ENCODE assay signal across 28 cellular contexts in genomic region chr5:29197636-29198035, GRCh38.
DNase-seq lines count a peak whose midpoint lies in the region; ATAC-seq lines count a peak whose summit lies in the region.
"Had no signal": no experiment of that assay in that cellular context is flagged by ENCODE, and none has a peak within 500 bp of the region (broad histone marks: within the 10 kb centered on the region; RNA-seq: fewer than 3 reads in every experiment).

No MANE protein-coding gene starts in this region.

- no peak overlapping the region for H3K4me3 ChIP-seq in mesendoderm (ENCODE audit: low read length)
- H3K4me3 ChIP-seq: ascending aorta, GM12878, HAP-1, hepatocyte, left lung, right atrium auricular region, uterus had no signal

- no peak overlapping the region for H3K56ac ChIP-seq in mesendoderm (ENCODE audit: low read length)

- H3K27ac ChIP-seq in mesendoderm (ENCODE audit: low read depth, low read length) = no peak overlapping the region
- H3K27ac ChIP-seq: ascending aorta, epithelial cell of prostate, hepatocyte, left lung, right atrium auricular region, uterus had no signal

- WGBS in mesendoderm (ENCODE audit: extremely low coverage, insufficient coverage, low lambda C conversion rate) = no CpG with 5 or more reads among the region's 1 CpG

- no peak overlapping the region for H4K8ac ChIP-seq in mesendoderm (ENCODE audit: low read depth, low read length)

- no peaks in the 10 kb centered on the region for H3K4me1 ChIP-seq in mesendoderm (ENCODE audit: control insufficient read depth, low read depth, low read length)
- H3K4me1 ChIP-seq: ascending aorta, HAP-1, left lung, right atrium auricular region, uterus had no signal

- no peak overlapping the region for H3K23ac ChIP-seq in mesendoderm (ENCODE audit: low read length)

- no peaks in the 10 kb centered on the region for H3K79me2 ChIP-seq in mesendoderm (ENCODE audit: control insufficient read depth, insufficient read depth, low read length)
- H3K79me2 ChIP-seq: hepatocyte had no signal

- no peak overlapping the region for H3K4ac ChIP-seq in mesendoderm (ENCODE audit: low read depth, low read length)

- H2AK5ac ChIP-seq in mesendoderm (ENCODE audit: low read length) = no peak overlapping the region

- H3K79me1 ChIP-seq in mesendoderm (ENCODE audit: low read length) = no peaks in the 10 kb centered on the region

- no peak overlapping the region for H3K4me2 ChIP-seq in mesendoderm (ENCODE audit: low read length)
- H3K4me2 ChIP-seq: hepatocyte had no signal

- no peaks in the 10 kb centered on the region for H3K36me3 ChIP-seq in mesendoderm (ENCODE audit: control insufficient read depth, insufficient read depth, low read length)
- H3K36me3 ChIP-seq: ascending aorta, HAP-1, left lung, right atrium auricular region, uterus had no signal

- H4K5ac ChIP-seq in mesendoderm (ENCODE audit: low read length) = no peak overlapping the region

- H2BK15ac ChIP-seq in mesendoderm (replicated peaks; ENCODE audit: low read depth) = no peak overlapping the region

- H2BK5ac ChIP-seq in mesendoderm (ENCODE audit: low read length) = no peak overlapping the region

- H3K18ac ChIP-seq in mesendoderm (ENCODE audit: low read length) = no peak overlapping the region

- H3K9ac ChIP-seq in mesendoderm (ENCODE audit: low read length) = no peak overlapping the region

- H2BK120ac ChIP-seq in mesendoderm (ENCODE audit: low read depth, low read length) = no peak overlapping the region

- DNase-seq in ACHN = peak; percentile 42
- peak; percentile 51 for DNase-seq in NCI-H226
- peak; percentile 26 for DNase-seq in astrocyte of the hippocampus (ENCODE audit: low read depth, low spot score)
- peak; percentile 33 for DNase-seq in mesendoderm
- DNase-seq in SKM-1 (lab: John Stamatoyannopoulos, UW; ENCODE audit: unreplicated experiment) = no peak
- no peak for DNase-seq in SHP77 (lab: John Stamatoyannopoulos, UW)
- DNase-seq: C1 segment of cervical spinal cord; foreskin fibroblast; left lung; naive B cell; NCI-H1417 treated with DMSO at 0.1 percent for 48 hours; NCI-H510A treated with DMSO at 0.1 percent for 48 hours; NK-92 treated with Interleukin-12 subunit alpha and Interleukin-12 subunit beta, amount 100 ng/mL, for 24 hours; occipital lobe; stimulated activated CD4-positive, alpha-beta T cell treated with anti-CD3 and anti-CD28 coated beads, Interleukin-4, amount 100 ng/mL, for 24 hours; stimulated activated naive CD4-positive, alpha-beta T cell; T1000; uterus had no signal

- no peak for ATAC-seq in GM18520 (IDR thresholded peaks at IDR 0.05; ENCODE audit: unreplicated experiment)
- no peak for ATAC-seq in HG02763 (IDR thresholded peaks at IDR 0.05; ENCODE audit: unreplicated experiment)
- ATAC-seq: activated naive CD4-positive, alpha-beta T cell treated with anti-CD3 and anti-CD28 coated beads, Interleukin-2, amount 50 U/mL, for 72 hours; activated T-helper 17 cell treated with anti-CD3 and anti-CD28 coated beads, Interleukin-2, amount 50 U/mL, for 72 hours; GM12878; left lung had no signal

- in situ Hi-C loops in ACHN (cut with HindIII; ENCODE audit: low pct_ligation_motif_present, low pct_unique_long_range_greater_than_20kb, low sequenced_read_pairs) = no loop called here

- no peaks in the 10 kb centered on the region for H3K27me3 ChIP-seq in mesendoderm (ENCODE audit: insufficient read depth, low read length, poor library complexity)
- H3K27me3 ChIP-seq: ascending aorta, hepatocyte, left lung, right atrium auricular region, uterus had no signal

Comparison
In these comparisons a context has a peak if more than half of its experiments do, and no peak if none do; other contexts are left out.
1. DNase-seq: peak in ACHN (single experiment), NCI-H226 (single experiment), astrocyte of the hippocampus (single experiment) and mesendoderm (single experiment); none in SKM-1 (single experiment) and SHP77 (0 of 2).